8 cellular contexts compared by ENCODE assay signal in genomic region chr2:216013080-216013909, GRCh38. TPM values are rescaled to one million over a fixed set of nuclear protein-coding genes. Genes with fewer than 3 reads are reported as not detected.
DNase-seq lines count a peak whose midpoint lies in the region; ATAC-seq and TF ChIP-seq lines count a peak whose summit lies in the region.

TSS of gene MREG (minus strand) at chr2:216013551. CDS start at chr2:216013327, 224 bp downstream.

- ATAC-seq in GM18870 (IDR thresholded peaks at IDR 0.05; ENCODE audit: unreplicated experiment): peak; percentile 28
- peak; percentile 42 for ATAC-seq in HG03103 (IDR thresholded peaks at IDR 0.05; ENCODE audit: low read depth, unreplicated experiment)
- ATAC-seq in activated B cell treated with CpG ODN at 0.5 μM for 24 hours (ENCODE audit: low read depth): peak; percentile 84

- H3K4me3 Mint-ChIP-seq in activated B cell treated with CpG ODN at 0.5 μM for 24 hours: peak within 1 kb of the TSS; percentile 89

- no peaks in the 10 kb centered on the region for H3K27me3 Mint-ChIP-seq in activated B cell treated with CpG ODN at 0.5 μM for 24 hours

- no peaks in the 10 kb centered on the region for H3K27me3 ChIP-seq in AG04450 (ENCODE audit: control insufficient read depth, insufficient read depth, low read length)

- POLR2A ChIA-PET in AG04450 (lab: Yijun Ruan, JAX) (no interaction called here), activated B cell treated with CpG ODN at 0.5 μM for 24 hours (lab: Charles Lee) (no interaction called here)

- TF ChIP-seq CTCF in AG04450 (IDR thresholded peaks at IDR 0.05; ENCODE audit: low read depth, low read length) (peak; percentile 80), activated B cell treated with CpG ODN at 0.5 μM for 24 hours (IDR thresholded peaks at IDR 0.05) (no peak)

- H3K36me3 Mint-ChIP-seq in activated B cell treated with CpG ODN at 0.5 μM for 24 hours (ENCODE audit: low read depth): peaks cover 4% of the 10 kb centered on the region

- H3K4me3 ChIP-seq in AG04450 (ENCODE audit: low read depth, low read length): peak within 1 kb of the TSS; percentile 68

- peak within 1 kb of the TSS; percentile 76 for H3K27ac Mint-ChIP-seq in activated B cell treated with CpG ODN at 0.5 μM for 24 hours

- H3K9me3 ChIP-seq in AG04450 (ENCODE audit: control insufficient read depth, insufficient read depth, low read length): no peaks in the 10 kb centered on the region

- H3K27ac ChIP-seq in AG04450 (ENCODE audit: low read depth, low read length) (peak within 1 kb of the TSS; percentile 25), caudate nucleus (ENCODE audit: low read depth, low read length) (no peak within 1 kb of the TSS)

- no peaks in the 10 kb centered on the region for H3K9me3 Mint-ChIP-seq in activated B cell treated with CpG ODN at 0.5 μM for 24 hours

- intact Hi-C loops in activated B cell treated with CpG ODN at 0.5 μM for 24 hours (cut with micrococcal nuclease): loop anchor here (1.0 to 10.0 kb wide), 5 partner anchors 8 to 482 kb away; partner anchors contain the start of genes RPL37A and SMARCAL1

- DNase-seq in AG04450 (ENCODE audit: low read depth, low spot score) (peak; percentile 29), NCI-H2196 treated with DMSO at 0.1 percent for 48 hours (lab: John Stamatoyannopoulos, UW; ENCODE audit: unreplicated experiment) (peak; percentile 72), activated B cell treated with CpG ODN at 0.5 μM for 24 hours (peak; percentile 79), caudate nucleus (lab: John Stamatoyannopoulos, UW) (peak in 55 of 61 donors; percentile 16 to 77 (median 54)), iris pigment epithelial cell (ENCODE audit: low read depth) (peak; percentile 62)
- DNase-seq in stimulated activated CD4-positive, alpha-beta T cell treated with anti-CD3 and anti-CD28 coated beads, Interleukin-12 subunit alpha, Interleukin-12 subunit beta, amount 100 ng/mL, for 4 hours: peak; percentile 84

- CTCF ChIA-PET in AG04450 (lab: Charles Lee) (interaction anchor here (0.6 to 2.5 kb wide), 9 partner anchors 9 to 602 kb away, joined by 3 to 13 read pairs (median 3); no protein-coding TSS in a partner anchor), activated B cell treated with CpG ODN at 0.5 μM for 24 hours (lab: Charles Lee) (interaction anchor here (0.8 to 1.5 kb wide), 5 partner anchors 8 to 63 kb away, joined by 3 to 5 read pairs (median 3); no protein-coding TSS in a partner anchor)

- H3K4me1 Mint-ChIP-seq in activated B cell treated with CpG ODN at 0.5 μM for 24 hours: peaks cover 66% of the 10 kb centered on the region

RNA-seq across cellular contexts. Expression of gene MREG, which starts in this region (rescaled TPM):
- polyA plus RNA-seq in AG04450 (2011; rRNA removed): 2.3 and 2.6 TPM in 2 replicates
- polyA minus RNA-seq in AG04450 (2011; rRNA and poly(A)+ RNA removed): 2.0 and 2.2 TPM in 2 replicates
- 16.2 and 16.6 TPM in 2 replicates for total RNA-seq in activated B cell treated with CpG ODN at 0.5 μM for 24 hours

Comparison
In these comparisons a context has a peak if more than half of its experiments do, and no peak if none do; other contexts are left out.
1. DNase-seq: peak in every context shown above with its lines; median percentile 84 in stimulated activated CD4-positive, alpha-beta T cell treated with anti-CD3 and anti-CD28 coated beads, Interleukin-12 subunit alpha, Interleukin-12 subunit beta, amount 100 ng/mL, for 4 hours; 79 in activated B cell treated with CpG ODN at 0.5 μM for 24 hours; 72 in NCI-H2196 treated with DMSO at 0.1 percent for 48 hours; 62 in iris pigment epithelial cell; 54 in caudate nucleus; 29 in AG04450.
2. ATAC-seq: peak in every context shown above with its lines; median percentile 84 in activated B cell treated with CpG ODN at 0.5 μM for 24 hours; 42 in HG03103; 28 in GM18870.